In genomic region chr5:100535060-100536005, GRCh38 we compare ENCODE assay signal across 8 cellular contexts. TPM values are rescaled to one million over a fixed set of nuclear protein-coding genes. Genes with fewer than 3 reads are reported as not detected.
A peak's percentile ranks its signal among the peaks of the same experiment; 100 is the strongest.
DNase-seq lines count a peak whose midpoint lies in the region; ATAC-seq and TF ChIP-seq lines count a peak whose summit lies in the region.

FAM174A (plus strand) TSS chr5:100535374; CDS start chr5:100535531, 157 bp downstream.

- under 1% methylated on average over 61 of the region's 62 CpGs for WGBS in hepatocyte (ENCODE audit: low lambda C conversion rate, missing lambda C conversion rate)

- peaks cover 10% of the 10 kb centered on the region for H3K4me1 ChIP-seq in hepatocyte (ENCODE audit: insufficient read depth)

- H2AFZ ChIP-seq in hepatocyte = peak within 1 kb of the TSS; percentile 97

- H3K79me2 ChIP-seq in hepatocyte = peaks cover 42% of the 10 kb centered on the region

- H3K9me3 ChIP-seq in hepatocyte (ENCODE audit: low read depth) = peaks cover 9% of the 10 kb centered on the region

- H4K20me1 ChIP-seq in hepatocyte (ENCODE audit: insufficient read depth, poor library complexity, severe bottlenecking) = no peaks in the 10 kb centered on the region

- no peaks in the 10 kb centered on the region for H3K9me2 ChIP-seq in hepatocyte (replicated peaks; ENCODE audit: insufficient read depth)

- H3K4me2 ChIP-seq in hepatocyte = peak within 1 kb of the TSS; percentile 90

- no peaks in the 10 kb centered on the region for H3K27me3 ChIP-seq in hepatocyte

- H3K36me3 ChIP-seq in hepatocyte (replicated peaks; ENCODE audit: insufficient read depth, low read depth) = no peaks in the 10 kb centered on the region

- H3K27ac ChIP-seq in hepatocyte = peak within 1 kb of the TSS; percentile 89

- ATAC-seq in GM18502 (IDR thresholded peaks at IDR 0.05; ENCODE audit: poor library complexity, unreplicated experiment) (peak; percentile 98), HG02970 (IDR thresholded peaks at IDR 0.05; ENCODE audit: low FRiP score, unreplicated experiment) (peak; percentile 98)

- peak within 1 kb of the TSS; percentile 68 for H3K4me3 ChIP-seq in hepatocyte

- no peak for TF ChIP-seq CTCF in hepatocyte (IDR thresholded peaks at IDR 0.05; ENCODE audit: poor library complexity)

- DNase-seq in NCI-H1930 (lab: John Stamatoyannopoulos, UW) (peak; percentile 75 to 92), T-helper 9 cell (peak; percentile 92), astrocyte of the hippocampus (ENCODE audit: low read depth, low spot score) (peak; percentile 99), hepatocyte (ENCODE audit: low spot score) (peak; percentile 97), retina (peak; percentile 96), cortex of kidney (lab: John Stamatoyannopoulos, UW) (no peak)

RNA-seq across cellular contexts. Expression of gene FAM174A, which starts in this region (rescaled TPM):
- 17.3 and 25.1 TPM in 2 replicates for total RNA-seq in hepatocyte
- polyA plus RNA-seq in hepatocyte = 29.0 and 34.9 TPM in 2 replicates
